21 cellular contexts compared by ENCODE assay signal in genomic region chr5:141761-142160, GRCh38. TPM values are rescaled to one million over a fixed set of nuclear protein-coding genes. Genes with fewer than 3 reads are reported as not detected.
DNase-seq lines count a peak whose midpoint lies in the region; ATAC-seq and TF ChIP-seq lines count a peak whose summit lies in the region.
"Had no signal": no experiment of that assay in that cellular context is flagged by ENCODE, and none has a peak within 500 bp of the region (broad histone marks: within the 10 kb centered on the region; RNA-seq: fewer than 3 reads in every experiment).

No MANE protein-coding gene starts in this region.

- H2BK5ac ChIP-seq in neuronal stem cell (ENCODE audit: low read length) = no peak overlapping the region

- H2AFZ ChIP-seq in neuronal stem cell (ENCODE audit: low read length) = no peak overlapping the region

- no peak for TF ChIP-seq CTCF in endodermal cell (conservative IDR thresholded peaks at IDR 0.05)
- TF ChIP-seq CTCF in GM20000 (IDR thresholded peaks at IDR 0.05; ENCODE audit: extremely low read depth, missing control alignments) = no peak
- TF ChIP-seq CTCF in endothelial cell (IDR thresholded peaks at IDR 0.05; ENCODE audit: unreplicated experiment) = no peak

- H3K27me3 ChIP-seq in endodermal cell (ENCODE audit: control insufficient read depth, insufficient read depth, low read length, poor library complexity, severe bottlenecking) = no peaks in the 10 kb centered on the region
- H3K27me3 ChIP-seq in neuronal stem cell (ENCODE audit: control insufficient read depth in 3 of 3, insufficient read depth in 3 of 3, low read depth in 1 of 3, low read length in 3 of 3) = no peaks in the 10 kb centered on the region
- H3K27me3 ChIP-seq: BLaER1 had no signal

- H4K91ac ChIP-seq in neuronal stem cell (ENCODE audit: low read depth, low read length, poor library complexity) = no peak overlapping the region

- no peak overlapping the region for H3K4me2 ChIP-seq in neuronal stem cell (ENCODE audit: insufficient read depth, low read length, poor library complexity, severe bottlenecking)
- H3K4me2 ChIP-seq: BLaER1 had no signal

- H3K14ac ChIP-seq in neuronal stem cell (ENCODE audit: low read length) = no peak overlapping the region

- peaks cover 12% of the 10 kb centered on the region for H3K79me1 ChIP-seq in neuronal stem cell (ENCODE audit: low read depth, low read length)

- no peak overlapping the region for H2AK5ac ChIP-seq in neuronal stem cell (ENCODE audit: low read depth, low read length)

- H4K8ac ChIP-seq in neuronal stem cell (ENCODE audit: low read depth, low read length) = no peak overlapping the region

- H3K4me1 Mint-ChIP-seq in endodermal cell = peaks cover 16% of the 10 kb centered on the region
- no peaks in the 10 kb centered on the region for H3K4me1 Mint-ChIP-seq in endothelial cell (ENCODE audit: unreplicated experiment)
- H3K4me1 Mint-ChIP-seq: CD14-positive monocyte; CD4-positive, alpha-beta memory T cell; IgD-negative memory B cell had no signal

- peaks cover 5% of the 10 kb centered on the region for H3K9me3 Mint-ChIP-seq in endodermal cell
- no peaks in the 10 kb centered on the region for H3K9me3 Mint-ChIP-seq in endothelial cell (ENCODE audit: unreplicated experiment)

- H3K9ac ChIP-seq in endodermal cell (ENCODE audit: extremely low read depth, low read length, poor library complexity, severe bottlenecking) (no peak overlapping the region), neuronal stem cell (ENCODE audit: low read depth, low read length, poor library complexity) (no peak overlapping the region)
- H3K9ac ChIP-seq: BLaER1 had no signal

- H3K23ac ChIP-seq in neuronal stem cell (ENCODE audit: low read depth, low read length, poor library complexity) = no peak overlapping the region

- no peak overlapping the region for H2BK120ac ChIP-seq in neuronal stem cell (ENCODE audit: low read depth, low read length)

- H3K4me3 ChIP-seq in endodermal cell (ENCODE audit: low read length) = no peak overlapping the region
- no peak overlapping the region for H3K4me3 ChIP-seq in neuronal stem cell (ENCODE audit: low read length in 2 of 2)
- H3K4me3 ChIP-seq: BLaER1, GM12878 had no signal

- H3K27ac Mint-ChIP-seq in endodermal cell = no peak overlapping the region
- no peak overlapping the region for H3K27ac Mint-ChIP-seq in endothelial cell (ENCODE audit: unreplicated experiment)
- H3K27ac Mint-ChIP-seq: CD14-positive monocyte; CD4-positive, alpha-beta memory T cell; IgD-negative memory B cell had no signal

- H3K4me1 ChIP-seq in endodermal cell (ENCODE audit: control insufficient read depth, insufficient read depth, low read length) (no peaks in the 10 kb centered on the region), neuronal stem cell (ENCODE audit: control insufficient read depth in 2 of 2, insufficient read depth in 1 of 2, low read depth in 1 of 2, low read length in 2 of 2) (no peaks in the 10 kb centered on the region)
- H3K4me1 ChIP-seq: BLaER1 had no signal

- H2BK12ac ChIP-seq in neuronal stem cell (ENCODE audit: low read length) = no peak overlapping the region

- H3K27ac ChIP-seq in endodermal cell (ENCODE audit: low read depth, low read length) (peak overlapping the region; percentile 49), neuronal stem cell (replicated peaks; ENCODE audit: low read length) (peak overlapping the region; percentile 22)
- H3K27ac ChIP-seq: BLaER1 had no signal

- H3K4me3 Mint-ChIP-seq in endodermal cell (no peak overlapping the region), endothelial cell (ENCODE audit: unreplicated experiment) (no peak overlapping the region)
- H3K4me3 Mint-ChIP-seq: CD14-positive monocyte; CD4-positive, alpha-beta memory T cell; H9; IgD-negative memory B cell had no signal

- H2BK15ac ChIP-seq in neuronal stem cell (ENCODE audit: low read length) = no peak overlapping the region

- no peak for ATAC-seq in HG03342 (IDR thresholded peaks at IDR 0.05; ENCODE audit: unreplicated experiment)
- ATAC-seq: GM12878, HepG2 had no signal

- H3K36me3 ChIP-seq in endodermal cell (ENCODE audit: control insufficient read depth, insufficient read depth, low read length) (no peaks in the 10 kb centered on the region), neuronal stem cell (replicated peaks in 1 of 2; ENCODE audit: control insufficient read depth in 2 of 2, insufficient read depth in 2 of 2, low read length in 2 of 2) (peaks cover 31 to 58% of the 10 kb centered on the region in 2 donors)

- 97 to 100% methylated on average over 7 to 12 of the region's 12 CpGs for WGBS in endodermal cell (ENCODE audit: insufficient coverage in 1 of 2, insufficient read length in 1 of 2), 2 experiments
- no CpG with 5 or more reads among the region's 12 CpGs for WGBS in neuronal stem cell (ENCODE audit: extremely low coverage in 2 of 2, insufficient read length in 2 of 2, insufficient replicate concordance in 1 of 2), 2 donors

- H3K9me3 ChIP-seq in endodermal cell (ENCODE audit: control insufficient read depth, low read length) = no peaks in the 10 kb centered on the region
- H3K9me3 ChIP-seq in neuronal stem cell (replicated peaks in 1 of 2; ENCODE audit: control insufficient read depth in 2 of 2, insufficient read depth in 1 of 2, low read depth in 1 of 2, low read length in 2 of 2) = peaks cover 5 to 25% of the 10 kb centered on the region in 2 donors

- H3K18ac ChIP-seq in neuronal stem cell (ENCODE audit: low read length) = no peak overlapping the region

- H3K27me3 Mint-ChIP-seq in endodermal cell (ENCODE audit: insufficient read depth) (no peaks in the 10 kb centered on the region), endothelial cell (ENCODE audit: unreplicated experiment) (peaks cover 19% of the 10 kb centered on the region)

- DNase-seq in 8988T = peak; percentile 51
- DNase-seq in AG20443 (ENCODE audit: low spot score) = peak; percentile 6
- peak; percentile 42 for DNase-seq in endodermal cell
- DNase-seq in neuronal stem cell (ENCODE audit: low spot score) = no peak
- no peak for DNase-seq in GM20000 (ENCODE audit: low spot score)
- DNase-seq in hepatic stellate cell (ENCODE audit: low spot score) = no peak
- no peak for DNase-seq in endothelial cell (ENCODE audit: low spot score)
- DNase-seq: ACHN; Calu3; CD4-positive, alpha-beta memory T cell; DMS79 treated with DMSO at 0.1 percent for 48 hours; GF-D8; GOT3; H9; KBM-7 had no signal

- H3K36me3 Mint-ChIP-seq in endodermal cell (ENCODE audit: low read depth) = peaks cover 39% of the 10 kb centered on the region
- peaks cover 6% of the 10 kb centered on the region for H3K36me3 Mint-ChIP-seq in endothelial cell (ENCODE audit: low read depth, unreplicated experiment)
- H3K36me3 Mint-ChIP-seq: CD14-positive monocyte; CD4-positive, alpha-beta memory T cell; IgD-negative memory B cell had no signal

- no peak overlapping the region for H3K4ac ChIP-seq in neuronal stem cell (ENCODE audit: low read length)

RNA-seq across cellular contexts. Expression of gene LRRC14B, which starts 49.5 kb away (rescaled TPM):
- total RNA-seq in endodermal cell (not detected), endothelial cell (ENCODE audit: unreplicated experiment) (not detected)
- not detected for polyA plus RNA-seq in endodermal cell (2013, experiment 1 of 2)
- polyA plus RNA-seq in endodermal cell (2013, experiment 2 of 2) = not detected
- 0.03 TPM for polyA plus RNA-seq in neuronal stem cell (2013, experiment 1 of 2)
- not detected for polyA plus RNA-seq in neuronal stem cell (2013, experiment 2 of 2)
- total RNA-seq: Calu3; CD4-positive, alpha-beta memory T cell; H9; HepG2 had no signal
- polyA plus RNA-seq: CD14-positive monocyte, HepG2, IgD-negative memory B cell had no signal

RNA-seq across cellular contexts. Expression of gene PLEKHG4B, which starts 49.8 kb away (rescaled TPM):
- total RNA-seq in endodermal cell = 10 to 100 TPM; 16.3 to 22.8 TPM
- polyA plus RNA-seq in endodermal cell (2013, experiment 1 of 2) = 20.9 TPM
- polyA plus RNA-seq in endodermal cell (2013, experiment 2 of 2) = 19.5 TPM
- polyA plus RNA-seq in neuronal stem cell (2013, experiment 1 of 2) = 46.5 TPM
- polyA plus RNA-seq in neuronal stem cell (2013, experiment 2 of 2) = 48.4 TPM
- 6.8 TPM for total RNA-seq in endothelial cell (ENCODE audit: unreplicated experiment)
- total RNA-seq: CD4-positive, alpha-beta memory T cell had no signal
- polyA plus RNA-seq: CD14-positive monocyte; CD4-positive, alpha-beta memory T cell; HepG2; IgD-negative memory B cell had no signal

Comparison
In these comparisons a context has a peak if more than half of its experiments do, and no peak if none do; other contexts are left out.
1. DNase-seq: peak in 8988T (single experiment), AG20443 (single experiment) and endodermal cell (single experiment); none in neuronal stem cell (single experiment), GM20000 (single experiment), hepatic stellate cell (single experiment) and endothelial cell (single experiment).